12 cellular contexts compared by ENCODE assay signal in genomic region chr18:48804856-48805610, GRCh38.
DNase-seq lines count a peak whose midpoint lies in the region; ATAC-seq and TF ChIP-seq lines count a peak whose summit lies in the region.
"Had no signal": no experiment of that assay in that cellular context is flagged by ENCODE, and none has a peak within 500 bp of the region (broad histone marks: within the 10 kb centered on the region; RNA-seq: fewer than 3 reads in every experiment).

No MANE protein-coding gene starts in this region.

- no peaks in the 10 kb centered on the region for H3K9me3 ChIP-seq in RWPE2 (ENCODE audit: severe bottlenecking)
- H3K9me3 ChIP-seq in PC-3 (ENCODE audit: low read length) = no peaks in the 10 kb centered on the region

- H3K4me3 ChIP-seq in RWPE2 (ENCODE audit: severe bottlenecking) (no peak overlapping the region), PC-3 (ENCODE audit: low read length) (no peak overlapping the region)

- H3K27ac ChIP-seq in RWPE2 (ENCODE audit: poor library complexity, severe bottlenecking) (no peak overlapping the region), PC-3 (ENCODE audit: low read length) (no peak overlapping the region), caudate nucleus (ENCODE audit: low read depth, low read length) (no peak overlapping the region)

- DNase-seq in RWPE2 (ENCODE audit: low spot score) (peak; percentile 45), left colon (peak; percentile 2 to 21), KBM-7 (no peak), PC-3 (no peak), caudate nucleus (lab: John Stamatoyannopoulos, UW) (no peak)
- peak; percentile 8 for DNase-seq in activated CD8-positive, alpha-beta memory T cell treated with anti-CD3 and anti-CD28 coated beads, Interleukin-2, amount 50 U/mL, for 4 hours
- peak; percentile 11 for DNase-seq in stimulated activated naive CD8-positive, alpha-beta T cell treated with anti-CD3 and anti-CD28 coated beads, Interleukin-15, Interleukin-2, amounts not matched to agents 100 U/mL and 50 U/mL, for 24 hours
- DNase-seq: activated naive CD4-positive, alpha-beta T cell; CD4-positive, CD25-positive, alpha-beta regulatory T cell; HCEC 1CT; NCI-H524 treated with DMSO at 0.1 percent for 48 hours; nucleus accumbens had no signal

- no peaks in the 10 kb centered on the region for H3F3A ChIP-seq in PC-3 (ENCODE audit: low read length, unreplicated experiment)

- H4K20me1 ChIP-seq in PC-3 (ENCODE audit: low read length) = no peaks in the 10 kb centered on the region

- no peak overlapping the region for H3K4me2 ChIP-seq in PC-3 (ENCODE audit: low read length)

- in situ Hi-C loops in KBM-7 (cut with MboI; ENCODE audit: low pct_unique_long_range_greater_than_20kb, low sequenced_read_pairs) = no loop called here

- no peaks in the 10 kb centered on the region for H3K27me3 ChIP-seq in RWPE2 (ENCODE audit: insufficient read depth, poor library complexity, severe bottlenecking)
- H3K27me3 ChIP-seq in PC-3 (ENCODE audit: low read length) = no peaks in the 10 kb centered on the region

- intact Hi-C loops in left colon (cut with DNase I, micrococcal nuclease) = no loop called here
- intact Hi-C loops in PC-3 (cut with micrococcal nuclease) = no loop called here

- no peak for ATAC-seq in RWPE2 (ENCODE audit: low read depth)
- ATAC-seq in left colon = no peak
- ATAC-seq in stimulated activated naive CD8-positive, alpha-beta T cell treated with anti-CD3 and anti-CD28 coated beads, Interleukin-15, Interleukin-2, amounts not matched to agents 100 U/mL and 50 U/mL, for 24 hours = no peak
- no peak for ATAC-seq in PC-3

- POLR2A ChIA-PET in PC-3 (lab: Charles Lee; ENCODE audit: unreplicated experiment) = no interaction called here

- H3K9me2 ChIP-seq in PC-3 (replicated peaks; ENCODE audit: low read length) = no peaks in the 10 kb centered on the region

- no peak overlapping the region for H2AFZ ChIP-seq in PC-3 (ENCODE audit: low read length)

- BruUV-seq in PC-3 (replicated peaks; lab: Mats Ljungman, UMichigan) = no TSS peak

- H3K36me3 ChIP-seq in RWPE2 (ENCODE audit: low read depth) = peaks cover 10% of the 10 kb centered on the region
- H3K36me3 ChIP-seq in PC-3 (ENCODE audit: low read depth, low read length) = no peaks in the 10 kb centered on the region

- no peak for TF ChIP-seq CTCF in RWPE2 (IDR thresholded peaks at IDR 0.05; ENCODE audit: poor library complexity, severe bottlenecking)
- no peak for TF ChIP-seq CTCF in PC-3 (conservative IDR thresholded peaks at IDR 0.05; ENCODE audit: low read depth, low read length)

- H3K79me2 ChIP-seq in PC-3 (ENCODE audit: low read length) = no peaks in the 10 kb centered on the region

- CTCF ChIA-PET in PC-3 (lab: Charles Lee) = no interaction called here

- no peak overlapping the region for H3K9ac ChIP-seq in PC-3 (ENCODE audit: low read length)

- no peaks in the 10 kb centered on the region for H3K4me1 ChIP-seq in RWPE2 (ENCODE audit: insufficient read depth, poor library complexity, severe bottlenecking)
- H3K4me1 ChIP-seq in PC-3 (ENCODE audit: insufficient read depth, low read length) = no peaks in the 10 kb centered on the region

Comparison
In these comparisons a context has a peak if more than half of its experiments do, and no peak if none do; other contexts are left out.
1. DNase-seq: peak in RWPE2 (single experiment), activated CD8-positive, alpha-beta memory T cell treated with anti-CD3 and anti-CD28 coated beads, Interleukin-2, amount 50 U/mL, for 4 hours (single experiment), left colon (2 of 2) and stimulated activated naive CD8-positive, alpha-beta T cell treated with anti-CD3 and anti-CD28 coated beads, Interleukin-15, Interleukin-2, amounts not matched to agents 100 U/mL and 50 U/mL, for 24 hours (single experiment); none in KBM-7 (single experiment), PC-3 (single experiment) and caudate nucleus (0 of 61).